ENCODE assay signal across 1 cellular context in genomic region chr5:81759632-81760005, GRCh38.
TF ChIP-seq lines count a peak whose summit lies in the region.

No MANE protein-coding gene starts in this region.

TF ChIP-seq in endothelial cell of umbilical vein, 7 proteins besides CTCF, POLR2A, EP300 and RAD21:
- TF ChIP-seq JUN (IDR thresholded peaks at IDR 0.05; ENCODE audit: borderline replicate concordance, insufficient read depth, insufficient read length, low read depth) = no peak
- TF ChIP-seq POLR2AphosphoS5 (IDR thresholded peaks at IDR 0.05; ENCODE audit: insufficient read depth, low read depth, low read length) = no peak
